Comparison of ENCODE assay signal across 1 cellular context in the genomic region with DNA sequence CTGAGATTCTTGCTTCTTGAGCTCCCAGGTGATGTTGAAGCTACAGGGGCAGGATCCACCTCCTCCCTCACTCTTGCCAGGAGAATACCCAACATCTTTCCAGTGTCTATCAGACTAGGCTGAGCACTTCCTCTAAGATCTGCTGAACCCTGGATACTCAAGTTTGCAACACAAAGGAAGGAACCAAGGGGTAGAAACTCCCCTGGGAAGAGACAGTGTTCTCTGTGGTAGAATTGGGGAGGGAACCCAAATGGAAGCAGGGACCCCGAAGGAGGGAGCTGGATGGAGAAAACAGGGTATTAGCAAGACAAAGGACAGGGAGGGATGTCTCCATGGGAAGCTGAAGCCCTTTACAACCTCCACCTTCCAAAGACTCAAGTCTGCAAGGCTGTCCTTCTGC.
TF ChIP-seq lines count a peak whose summit lies in the region.

No MANE protein-coding gene starts in this region.

TF ChIP-seq in WTC11, 78 proteins besides CTCF, POLR2A, EP300 and RAD21 (continued from another document):
- TF ChIP-seq, protein P1, sequence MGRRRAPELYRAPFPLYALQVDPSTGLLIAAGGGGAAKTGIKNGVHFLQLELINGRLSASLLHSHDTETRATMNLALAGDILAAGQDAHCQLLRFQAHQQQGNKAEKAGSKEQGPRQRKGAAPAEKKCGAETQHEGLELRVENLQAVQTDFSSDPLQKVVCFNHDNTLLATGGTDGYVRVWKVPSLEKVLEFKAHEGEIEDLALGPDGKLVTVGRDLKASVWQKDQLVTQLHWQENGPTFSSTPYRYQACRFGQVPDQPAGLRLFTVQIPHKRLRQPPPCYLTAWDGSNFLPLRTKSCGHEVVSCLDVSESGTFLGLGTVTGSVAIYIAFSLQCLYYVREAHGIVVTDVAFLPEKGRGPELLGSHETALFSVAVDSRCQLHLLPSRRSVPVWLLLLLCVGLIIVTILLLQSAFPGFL (CRISPR knock-in tag; IDR thresholded peaks at IDR 0.05; ENCODE audit: borderline replicate concordance): no peak
- TF ChIP-seq, protein P2, sequence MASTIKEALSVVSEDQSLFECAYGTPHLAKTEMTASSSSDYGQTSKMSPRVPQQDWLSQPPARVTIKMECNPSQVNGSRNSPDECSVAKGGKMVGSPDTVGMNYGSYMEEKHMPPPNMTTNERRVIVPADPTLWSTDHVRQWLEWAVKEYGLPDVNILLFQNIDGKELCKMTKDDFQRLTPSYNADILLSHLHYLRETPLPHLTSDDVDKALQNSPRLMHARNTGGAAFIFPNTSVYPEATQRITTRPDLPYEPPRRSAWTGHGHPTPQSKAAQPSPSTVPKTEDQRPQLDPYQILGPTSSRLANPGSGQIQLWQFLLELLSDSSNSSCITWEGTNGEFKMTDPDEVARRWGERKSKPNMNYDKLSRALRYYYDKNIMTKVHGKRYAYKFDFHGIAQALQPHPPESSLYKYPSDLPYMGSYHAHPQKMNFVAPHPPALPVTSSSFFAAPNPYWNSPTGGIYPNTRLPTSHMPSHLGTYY (CRISPR knock-in tag; IDR thresholded peaks at IDR 0.05): peak; percentile 66; the same call in 1 of the 2 replicates
- peak; percentile 92 for TF ChIP-seq ZNF423 (CRISPR knock-in tag; IDR thresholded peaks at IDR 0.05)
- TF ChIP-seq, protein P3, sequence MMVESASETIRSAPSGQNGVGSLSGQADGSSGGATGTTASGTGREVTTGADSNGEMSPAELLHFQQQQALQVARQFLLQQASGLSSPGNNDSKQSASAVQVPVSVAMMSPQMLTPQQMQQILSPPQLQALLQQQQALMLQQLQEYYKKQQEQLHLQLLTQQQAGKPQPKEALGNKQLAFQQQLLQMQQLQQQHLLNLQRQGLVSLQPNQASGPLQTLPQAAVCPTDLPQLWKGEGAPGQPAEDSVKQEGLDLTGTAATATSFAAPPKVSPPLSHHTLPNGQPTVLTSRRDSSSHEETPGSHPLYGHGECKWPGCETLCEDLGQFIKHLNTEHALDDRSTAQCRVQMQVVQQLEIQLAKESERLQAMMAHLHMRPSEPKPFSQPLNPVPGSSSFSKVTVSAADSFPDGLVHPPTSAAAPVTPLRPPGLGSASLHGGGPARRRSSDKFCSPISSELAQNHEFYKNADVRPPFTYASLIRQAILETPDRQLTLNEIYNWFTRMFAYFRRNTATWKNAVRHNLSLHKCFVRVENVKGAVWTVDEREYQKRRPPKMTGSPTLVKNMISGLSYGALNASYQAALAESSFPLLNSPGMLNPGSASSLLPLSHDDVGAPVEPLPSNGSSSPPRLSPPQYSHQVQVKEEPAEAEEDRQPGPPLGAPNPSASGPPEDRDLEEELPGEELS (CRISPR knock-in tag; IDR thresholded peaks at IDR 0.05): peak; percentile 38; the same call in 1 of the 2 replicates
- TF ChIP-seq, protein P4, sequence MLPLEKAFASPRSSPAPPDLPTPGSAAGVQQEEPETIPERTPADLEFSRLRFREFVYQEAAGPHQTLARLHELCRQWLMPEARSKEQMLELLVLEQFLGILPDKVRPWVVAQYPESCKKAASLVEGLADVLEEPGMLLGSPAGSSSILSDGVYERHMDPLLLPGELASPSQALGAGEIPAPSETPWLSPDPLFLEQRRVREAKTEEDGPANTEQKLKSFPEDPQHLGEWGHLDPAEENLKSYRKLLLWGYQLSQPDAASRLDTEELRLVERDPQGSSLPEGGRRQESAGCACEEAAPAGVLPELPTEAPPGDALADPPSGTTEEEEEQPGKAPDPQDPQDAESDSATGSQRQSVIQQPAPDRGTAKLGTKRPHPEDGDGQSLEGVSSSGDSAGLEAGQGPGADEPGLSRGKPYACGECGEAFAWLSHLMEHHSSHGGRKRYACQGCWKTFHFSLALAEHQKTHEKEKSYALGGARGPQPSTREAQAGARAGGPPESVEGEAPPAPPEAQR (CRISPR knock-in tag; IDR thresholded peaks at IDR 0.05): 0 out of 2 replicates have a peak, but pooled peaks have one; percentile 88
